ENCODE assay signal across 21 cellular contexts in genomic region chr10:31873724-31874123, GRCh38.
"Had no signal": no experiment of that assay in that cellular context is flagged by ENCODE, and none has a peak within 500 bp of the region (broad histone marks: within the 10 kb centered on the region; RNA-seq: fewer than 3 reads in every experiment).

No MANE protein-coding gene starts in this region.

- H3K36me3 ChIP-seq: left ventricle myocardium inferior, ovary, right atrium auricular region, spleen, suprapubic skin, thoracic aorta, tibial artery, upper lobe of right lung had no signal

- H3K9me3 ChIP-seq: left ventricle myocardium inferior, ovary, right atrium auricular region, spleen, suprapubic skin, thoracic aorta, tibial artery, upper lobe of right lung had no signal

- H3K4me2 ChIP-seq: hepatocyte had no signal

- H3K27me3 ChIP-seq: hepatocyte, ovary, right atrium auricular region, spleen, suprapubic skin, tibial artery, upper lobe of right lung had no signal

- FAIRE-seq: small intestine, urothelium cell line had no signal

- ATAC-seq: naive thymus-derived CD4-positive, alpha-beta T cell; natural killer cell treated with Interleukin-12 subunit alpha and Interleukin-12 subunit beta and Interleukin-15 and Interleukin-18, amount 100 ng/mL, for 72 hours; sciatic nerve; stimulated activated effector memory CD8-positive, alpha-beta T cell treated with anti-CD3 and anti-CD28 coated beads, Interleukin-12 subunit alpha, Interleukin-12 subunit beta, amount 100 ng/mL, for 72 hours; upper lobe of right lung had no signal

- DNase-seq: islet precursor cell; left ventricle myocardium inferior; mesendoderm; naive thymus-derived CD4-positive, alpha-beta T cell; ovary; small intestine; spleen; stimulated activated CD4-positive, alpha-beta T cell treated with anti-CD3 and anti-CD28 coated beads, Interleukin-4, amount 100 ng/mL, for 24 hours; stimulated activated naive CD4-positive, alpha-beta T cell; tibial artery; trophoblast cell; upper lobe of right lung had no signal

- H3K4me3 ChIP-seq: hepatocyte, left ventricle myocardium inferior, lung, ovary, right atrium auricular region, spleen, suprapubic skin, thoracic aorta, tibial artery, upper lobe of right lung had no signal

- H3K27ac ChIP-seq: hepatocyte, left ventricle myocardium inferior, ovary, right atrium auricular region, spleen, suprapubic skin, thoracic aorta, tibial artery, upper lobe of right lung had no signal

- H2AFZ ChIP-seq: hepatocyte had no signal
